ENCODE assay signal across 7 cellular contexts in genomic region chr10:46365484-46365883, GRCh38. TPM values are rescaled to one million over a fixed set of nuclear protein-coding genes. Genes with fewer than 3 reads are reported as not detected.
"Had no signal": no experiment of that assay in that cellular context is flagged by ENCODE, and none has a peak within 500 bp of the region (broad histone marks: within the 10 kb centered on the region; RNA-seq: fewer than 3 reads in every experiment).

No MANE protein-coding gene starts in this region.

RNA-seq across cellular contexts. Expression of gene ANXA8L1, which starts 10.1 kb away (rescaled TPM):
- total RNA-seq: aorta, cerebellum, PC-3, Peyer's patch, SK-MEL-5, T-cell, T-helper 17 cell had no signal
